8 cellular contexts compared by ENCODE assay signal in the genomic region with DNA sequence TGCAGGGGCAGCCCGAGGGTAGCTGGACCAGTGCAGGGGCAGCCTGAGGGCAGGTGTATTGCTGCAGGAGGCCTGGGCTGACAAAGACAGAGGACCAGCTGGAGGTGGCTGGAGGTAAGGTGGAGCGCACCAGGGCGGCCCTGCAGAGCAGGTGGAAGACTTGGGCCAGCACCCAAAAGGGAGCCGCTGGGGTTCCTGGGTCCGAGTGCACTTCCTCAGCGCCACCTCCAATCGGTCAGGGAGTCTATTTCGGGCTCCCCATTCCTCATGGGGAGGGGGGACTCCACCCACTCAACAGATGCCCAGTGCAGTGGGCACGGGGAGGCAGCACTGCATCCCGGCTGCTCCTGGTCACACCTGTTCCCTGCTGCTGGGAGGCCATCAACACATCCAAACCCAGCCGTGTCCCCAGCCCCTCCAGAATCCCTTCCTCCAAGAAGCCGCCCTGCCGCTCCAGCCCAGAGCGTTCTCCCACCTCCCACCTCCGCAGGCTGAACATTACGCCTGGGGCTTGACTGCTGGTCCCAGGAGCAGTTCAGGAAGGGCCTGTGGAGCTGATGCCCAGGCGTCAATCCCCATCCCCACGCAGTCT. TPM values are rescaled to one million over a fixed set of nuclear protein-coding genes. Genes with fewer than 3 reads are reported as not detected.
DNase-seq lines count a peak whose midpoint lies in the region; ATAC-seq and TF ChIP-seq lines count a peak whose summit lies in the region.

No MANE protein-coding gene starts in this region.

- intact Hi-C loops in sigmoid colon (cut with DNase I) = loop anchor here (10.0 kb wide), 1 partner anchor 424 kb away; no protein-coding TSS in a partner anchor

- H3K36me3 ChIP-seq in WERI-Rb-1 = peaks cover 37% of the 10 kb centered on the region
- H3K36me3 ChIP-seq in sigmoid colon = peaks cover 0 to 5% (median 2%) of the 10 kb centered on the region in 4 donors

- no peak overlapping the region for H3K27ac Mint-ChIP-seq in glutamatergic neuron (ENCODE audit: unreplicated experiment)

- no peaks in the 10 kb centered on the region for H3K27me3 ChIP-seq in WERI-Rb-1 (ENCODE audit: insufficient read depth, low read depth, severe bottlenecking)
- no peaks in the 10 kb centered on the region for H3K27me3 ChIP-seq in sigmoid colon

- peaks cover 0 to 35% (median 29%) of the 10 kb centered on the region in 4 donors for H3K4me1 ChIP-seq in sigmoid colon

- WGBS in sigmoid colon, 2 donors = 83 to 88% methylated on average over 18 of the region's 18 CpGs

- peaks cover 18% of the 10 kb centered on the region for H3K27me3 Mint-ChIP-seq in glutamatergic neuron (ENCODE audit: unreplicated experiment)

- no peak overlapping the region for H3K27ac ChIP-seq in WERI-Rb-1
- no peak overlapping the region for H3K27ac ChIP-seq in sigmoid colon

- ATAC-seq in GM21381 (IDR thresholded peaks at IDR 0.05; ENCODE audit: unreplicated experiment) = no peak

- no peak for TF ChIP-seq EP300 in sigmoid colon (IDR thresholded peaks at IDR 0.05)

- DNase-seq in GM12865 (ENCODE audit: low read depth) (no peak), WERI-Rb-1 (no peak), glutamatergic neuron (no peak), sigmoid colon (peak; percentile 65), DMS 273 (lab: John Stamatoyannopoulos, UW; ENCODE audit: unreplicated experiment) (no peak), NCI-H2196 (lab: John Stamatoyannopoulos, UW; ENCODE audit: unreplicated experiment) (no peak), inferior parietal cortex (ENCODE audit: extremely low spot score) (no peak)

- H3K4me3 Mint-ChIP-seq in glutamatergic neuron (ENCODE audit: unreplicated experiment) = peak overlapping the region; percentile 87

- H3K9me3 Mint-ChIP-seq in glutamatergic neuron (ENCODE audit: unreplicated experiment) = peaks cover 5% of the 10 kb centered on the region

- TF ChIP-seq CTCF in GM12865 (IDR thresholded peaks at IDR 0.05; ENCODE audit: insufficient read depth, low read depth, low read length, missing control alignments) (no peak), WERI-Rb-1 (IDR thresholded peaks at IDR 0.05; ENCODE audit: low read depth, low read length) (no peak), glutamatergic neuron (IDR thresholded peaks at IDR 0.05; ENCODE audit: partially characterized antibody, unreplicated experiment) (no peak), sigmoid colon (IDR thresholded peaks at IDR 0.05) (no peak)

- H3K9me3 ChIP-seq in WERI-Rb-1 (ENCODE audit: severe bottlenecking) (no peaks in the 10 kb centered on the region), sigmoid colon (no peaks in the 10 kb centered on the region)

- TF ChIP-seq POLR2A in sigmoid colon (IDR thresholded peaks at IDR 0.05) = no peak

- H3K4me1 Mint-ChIP-seq in glutamatergic neuron (ENCODE audit: low read depth, unreplicated experiment) = peaks cover 19% of the 10 kb centered on the region

- peaks cover 6% of the 10 kb centered on the region for H3K36me3 Mint-ChIP-seq in glutamatergic neuron (ENCODE audit: unreplicated experiment)

- peak overlapping the region; percentile 67 for H3K4me3 ChIP-seq in GM12865 (ENCODE audit: low read depth, low read length)
- H3K4me3 ChIP-seq in WERI-Rb-1 (ENCODE audit: low read depth, low read length) = peak overlapping the region; percentile 75; the same call in 1 of the 2 replicates
- peak overlapping the region in 3 of 4 donors; percentile 67 to 97 (median 88) for H3K4me3 ChIP-seq in sigmoid colon

RNA-seq across cellular contexts. Expression of gene LRPAP1, which starts 1.5 kb away (rescaled TPM):
- 68.5 TPM for total RNA-seq in glutamatergic neuron (ENCODE audit: unreplicated experiment)
- 100 to 1,000 TPM in 2 of 4 donors, 10 to 100 TPM in 2; 85.3 to 127 (median 99.6) TPM for total RNA-seq in sigmoid colon
- polyA plus RNA-seq in sigmoid colon = 100 to 1,000 TPM in 1 of 3 donors, 10 to 100 TPM in 2; 25.2 to 123 (median 44.2) TPM
